1 cellular context compared by ENCODE assay signal in the genomic region with DNA sequence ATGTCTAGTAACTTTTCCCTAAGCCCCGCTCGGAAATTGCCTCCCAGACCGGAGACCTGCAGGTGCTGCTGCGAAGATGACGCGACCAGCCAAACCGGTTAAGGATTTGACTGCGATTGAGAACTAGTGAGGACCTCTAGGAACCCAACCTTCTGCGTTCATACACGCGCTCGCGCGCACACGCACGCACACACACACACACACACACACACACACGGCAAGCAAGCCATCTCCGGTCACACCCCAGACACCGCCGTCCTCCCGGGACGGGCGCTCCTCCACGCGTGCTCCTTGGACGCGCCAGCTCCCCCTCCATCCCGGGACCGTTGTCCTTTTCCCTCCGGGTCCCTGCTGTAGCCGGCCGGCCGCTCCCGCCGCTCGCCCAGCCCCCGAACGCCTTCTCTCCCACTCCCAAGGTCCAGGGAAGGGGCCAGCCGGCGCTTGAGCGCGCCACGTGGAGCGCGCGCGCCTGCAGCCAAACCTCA.
A peak's percentile ranks its signal among the peaks of the same experiment; 100 is the strongest.
TF ChIP-seq lines count a peak whose summit lies in the region.

No MANE protein-coding gene starts in this region.

TF ChIP-seq in WTC11, 78 proteins besides CTCF, POLR2A, EP300 and RAD21 (continued from another document):
- TF ChIP-seq, protein P1, sequence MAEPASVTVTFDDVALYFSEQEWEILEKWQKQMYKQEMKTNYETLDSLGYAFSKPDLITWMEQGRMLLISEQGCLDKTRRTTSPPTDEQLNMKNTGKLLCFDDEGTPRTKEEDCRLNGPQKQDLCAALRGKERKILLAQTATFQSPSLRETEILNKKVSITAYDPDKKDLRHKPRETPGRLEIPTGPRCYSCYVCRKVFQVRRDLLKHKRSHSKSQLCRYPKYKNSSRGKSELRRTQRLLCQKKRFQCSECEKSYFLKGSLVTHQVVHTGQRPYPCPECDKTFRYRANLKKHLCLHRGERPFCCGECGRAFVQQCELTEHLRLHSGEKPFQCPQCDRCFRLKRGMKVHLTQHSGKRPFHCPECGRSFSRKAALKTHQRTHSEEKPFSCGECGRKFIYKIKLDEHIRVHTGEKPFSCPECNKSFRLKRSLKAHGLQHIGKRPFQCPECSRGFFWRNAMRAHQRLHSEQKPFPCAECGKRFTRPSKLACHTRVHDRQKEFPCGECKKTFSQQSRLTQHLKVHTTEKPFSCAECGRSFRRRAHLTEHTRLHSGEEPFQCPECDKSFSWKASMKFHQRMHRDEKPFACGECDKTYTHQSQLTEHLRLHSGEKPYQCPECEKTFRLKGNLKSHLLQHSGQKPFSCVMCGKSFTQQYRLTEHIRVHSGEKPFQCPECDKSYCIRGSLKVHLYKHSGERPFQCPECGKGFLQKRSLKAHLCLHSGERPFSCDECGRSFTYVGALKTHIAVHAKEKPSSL (CRISPR knock-in tag; conservative IDR thresholded peaks at IDR 0.05) = no peak
- TF ChIP-seq SP1 (CRISPR knock-in tag; conservative IDR thresholded peaks at IDR 0.05) (peak; percentile 22; the same call in 1 of the 2 replicates), KAT7 (CRISPR knock-in tag; IDR thresholded peaks at IDR 0.05; ENCODE audit: borderline replicate concordance) (no peak), FOXK1 (CRISPR knock-in tag; IDR thresholded peaks at IDR 0.05) (peak; percentile 56; the same call in 1 of the 2 replicates), ELF4 (CRISPR knock-in tag; IDR thresholded peaks at IDR 0.05; ENCODE audit: low read depth) (no peak), ZNF416 (CRISPR knock-in tag; IDR thresholded peaks at IDR 0.05) (no peak), CREB1 (CRISPR knock-in tag; IDR thresholded peaks at IDR 0.05) (0 out of 2 replicates have a peak, but pooled peaks have one; percentile 24), ZNF263 (CRISPR knock-in tag; IDR thresholded peaks at IDR 0.05; ENCODE audit: low read depth) (0 out of 2 replicates have a peak, but pooled peaks have one; percentile 27), SMAD4 (CRISPR knock-in tag; IDR thresholded peaks at IDR 0.05) (no peak)
- TF ChIP-seq, protein P2, sequence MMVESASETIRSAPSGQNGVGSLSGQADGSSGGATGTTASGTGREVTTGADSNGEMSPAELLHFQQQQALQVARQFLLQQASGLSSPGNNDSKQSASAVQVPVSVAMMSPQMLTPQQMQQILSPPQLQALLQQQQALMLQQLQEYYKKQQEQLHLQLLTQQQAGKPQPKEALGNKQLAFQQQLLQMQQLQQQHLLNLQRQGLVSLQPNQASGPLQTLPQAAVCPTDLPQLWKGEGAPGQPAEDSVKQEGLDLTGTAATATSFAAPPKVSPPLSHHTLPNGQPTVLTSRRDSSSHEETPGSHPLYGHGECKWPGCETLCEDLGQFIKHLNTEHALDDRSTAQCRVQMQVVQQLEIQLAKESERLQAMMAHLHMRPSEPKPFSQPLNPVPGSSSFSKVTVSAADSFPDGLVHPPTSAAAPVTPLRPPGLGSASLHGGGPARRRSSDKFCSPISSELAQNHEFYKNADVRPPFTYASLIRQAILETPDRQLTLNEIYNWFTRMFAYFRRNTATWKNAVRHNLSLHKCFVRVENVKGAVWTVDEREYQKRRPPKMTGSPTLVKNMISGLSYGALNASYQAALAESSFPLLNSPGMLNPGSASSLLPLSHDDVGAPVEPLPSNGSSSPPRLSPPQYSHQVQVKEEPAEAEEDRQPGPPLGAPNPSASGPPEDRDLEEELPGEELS (CRISPR knock-in tag; IDR thresholded peaks at IDR 0.05) = peak; percentile 27; the same call in 1 of the 2 replicates
- TF ChIP-seq, protein P3, sequence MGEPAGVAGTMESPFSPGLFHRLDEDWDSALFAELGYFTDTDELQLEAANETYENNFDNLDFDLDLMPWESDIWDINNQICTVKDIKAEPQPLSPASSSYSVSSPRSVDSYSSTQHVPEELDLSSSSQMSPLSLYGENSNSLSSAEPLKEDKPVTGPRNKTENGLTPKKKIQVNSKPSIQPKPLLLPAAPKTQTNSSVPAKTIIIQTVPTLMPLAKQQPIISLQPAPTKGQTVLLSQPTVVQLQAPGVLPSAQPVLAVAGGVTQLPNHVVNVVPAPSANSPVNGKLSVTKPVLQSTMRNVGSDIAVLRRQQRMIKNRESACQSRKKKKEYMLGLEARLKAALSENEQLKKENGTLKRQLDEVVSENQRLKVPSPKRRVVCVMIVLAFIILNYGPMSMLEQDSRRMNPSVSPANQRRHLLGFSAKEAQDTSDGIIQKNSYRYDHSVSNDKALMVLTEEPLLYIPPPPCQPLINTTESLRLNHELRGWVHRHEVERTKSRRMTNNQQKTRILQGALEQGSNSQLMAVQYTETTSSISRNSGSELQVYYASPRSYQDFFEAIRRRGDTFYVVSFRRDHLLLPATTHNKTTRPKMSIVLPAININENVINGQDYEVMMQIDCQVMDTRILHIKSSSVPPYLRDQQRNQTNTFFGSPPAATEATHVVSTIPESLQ (CRISPR knock-in tag; IDR thresholded peaks at IDR 0.05) = no peak
- TF ChIP-seq, protein P4, sequence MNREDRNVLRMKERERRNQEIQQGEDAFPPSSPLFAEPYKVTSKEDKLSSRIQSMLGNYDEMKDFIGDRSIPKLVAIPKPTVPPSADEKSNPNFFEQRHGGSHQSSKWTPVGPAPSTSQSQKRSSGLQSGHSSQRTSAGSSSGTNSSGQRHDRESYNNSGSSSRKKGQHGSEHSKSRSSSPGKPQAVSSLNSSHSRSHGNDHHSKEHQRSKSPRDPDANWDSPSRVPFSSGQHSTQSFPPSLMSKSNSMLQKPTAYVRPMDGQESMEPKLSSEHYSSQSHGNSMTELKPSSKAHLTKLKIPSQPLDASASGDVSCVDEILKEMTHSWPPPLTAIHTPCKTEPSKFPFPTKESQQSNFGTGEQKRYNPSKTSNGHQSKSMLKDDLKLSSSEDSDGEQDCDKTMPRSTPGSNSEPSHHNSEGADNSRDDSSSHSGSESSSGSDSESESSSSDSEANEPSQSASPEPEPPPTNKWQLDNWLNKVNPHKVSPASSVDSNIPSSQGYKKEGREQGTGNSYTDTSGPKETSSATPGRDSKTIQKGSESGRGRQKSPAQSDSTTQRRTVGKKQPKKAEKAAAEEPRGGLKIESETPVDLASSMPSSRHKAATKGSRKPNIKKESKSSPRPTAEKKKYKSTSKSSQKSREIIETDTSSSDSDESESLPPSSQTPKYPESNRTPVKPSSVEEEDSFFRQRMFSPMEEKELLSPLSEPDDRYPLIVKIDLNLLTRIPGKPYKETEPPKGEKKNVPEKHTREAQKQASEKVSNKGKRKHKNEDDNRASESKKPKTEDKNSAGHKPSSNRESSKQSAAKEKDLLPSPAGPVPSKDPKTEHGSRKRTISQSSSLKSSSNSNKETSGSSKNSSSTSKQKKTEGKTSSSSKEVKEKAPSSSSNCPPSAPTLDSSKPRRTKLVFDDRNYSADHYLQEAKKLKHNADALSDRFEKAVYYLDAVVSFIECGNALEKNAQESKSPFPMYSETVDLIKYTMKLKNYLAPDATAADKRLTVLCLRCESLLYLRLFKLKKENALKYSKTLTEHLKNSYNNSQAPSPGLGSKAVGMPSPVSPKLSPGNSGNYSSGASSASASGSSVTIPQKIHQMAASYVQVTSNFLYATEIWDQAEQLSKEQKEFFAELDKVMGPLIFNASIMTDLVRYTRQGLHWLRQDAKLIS (CRISPR knock-in tag; IDR thresholded peaks at IDR 0.05; ENCODE audit: borderline replicate concordance) = no peak
- TF ChIP-seq, protein P5, sequence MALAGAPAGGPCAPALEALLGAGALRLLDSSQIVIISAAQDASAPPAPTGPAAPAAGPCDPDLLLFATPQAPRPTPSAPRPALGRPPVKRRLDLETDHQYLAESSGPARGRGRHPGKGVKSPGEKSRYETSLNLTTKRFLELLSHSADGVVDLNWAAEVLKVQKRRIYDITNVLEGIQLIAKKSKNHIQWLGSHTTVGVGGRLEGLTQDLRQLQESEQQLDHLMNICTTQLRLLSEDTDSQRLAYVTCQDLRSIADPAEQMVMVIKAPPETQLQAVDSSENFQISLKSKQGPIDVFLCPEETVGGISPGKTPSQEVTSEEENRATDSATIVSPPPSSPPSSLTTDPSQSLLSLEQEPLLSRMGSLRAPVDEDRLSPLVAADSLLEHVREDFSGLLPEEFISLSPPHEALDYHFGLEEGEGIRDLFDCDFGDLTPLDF (CRISPR knock-in tag; IDR thresholded peaks at IDR 0.05) = 0 out of 2 replicates have a peak, but pooled peaks have one; percentile 21
- TF ChIP-seq, protein P6, sequence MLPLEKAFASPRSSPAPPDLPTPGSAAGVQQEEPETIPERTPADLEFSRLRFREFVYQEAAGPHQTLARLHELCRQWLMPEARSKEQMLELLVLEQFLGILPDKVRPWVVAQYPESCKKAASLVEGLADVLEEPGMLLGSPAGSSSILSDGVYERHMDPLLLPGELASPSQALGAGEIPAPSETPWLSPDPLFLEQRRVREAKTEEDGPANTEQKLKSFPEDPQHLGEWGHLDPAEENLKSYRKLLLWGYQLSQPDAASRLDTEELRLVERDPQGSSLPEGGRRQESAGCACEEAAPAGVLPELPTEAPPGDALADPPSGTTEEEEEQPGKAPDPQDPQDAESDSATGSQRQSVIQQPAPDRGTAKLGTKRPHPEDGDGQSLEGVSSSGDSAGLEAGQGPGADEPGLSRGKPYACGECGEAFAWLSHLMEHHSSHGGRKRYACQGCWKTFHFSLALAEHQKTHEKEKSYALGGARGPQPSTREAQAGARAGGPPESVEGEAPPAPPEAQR (CRISPR knock-in tag; IDR thresholded peaks at IDR 0.05) = no peak
- TF ChIP-seq, protein P7, sequence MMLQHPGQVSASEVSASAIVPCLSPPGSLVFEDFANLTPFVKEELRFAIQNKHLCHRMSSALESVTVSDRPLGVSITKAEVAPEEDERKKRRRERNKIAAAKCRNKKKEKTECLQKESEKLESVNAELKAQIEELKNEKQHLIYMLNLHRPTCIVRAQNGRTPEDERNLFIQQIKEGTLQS (CRISPR knock-in tag; conservative IDR thresholded peaks at IDR 0.05) = no peak
- TF ChIP-seq, protein P8, sequence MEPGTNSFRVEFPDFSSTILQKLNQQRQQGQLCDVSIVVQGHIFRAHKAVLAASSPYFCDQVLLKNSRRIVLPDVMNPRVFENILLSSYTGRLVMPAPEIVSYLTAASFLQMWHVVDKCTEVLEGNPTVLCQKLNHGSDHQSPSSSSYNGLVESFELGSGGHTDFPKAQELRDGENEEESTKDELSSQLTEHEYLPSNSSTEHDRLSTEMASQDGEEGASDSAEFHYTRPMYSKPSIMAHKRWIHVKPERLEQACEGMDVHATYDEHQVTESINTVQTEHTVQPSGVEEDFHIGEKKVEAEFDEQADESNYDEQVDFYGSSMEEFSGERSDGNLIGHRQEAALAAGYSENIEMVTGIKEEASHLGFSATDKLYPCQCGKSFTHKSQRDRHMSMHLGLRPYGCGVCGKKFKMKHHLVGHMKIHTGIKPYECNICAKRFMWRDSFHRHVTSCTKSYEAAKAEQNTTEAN (CRISPR knock-in tag; IDR thresholded peaks at IDR 0.05) = peak; percentile 73
- TF ChIP-seq, protein P9, sequence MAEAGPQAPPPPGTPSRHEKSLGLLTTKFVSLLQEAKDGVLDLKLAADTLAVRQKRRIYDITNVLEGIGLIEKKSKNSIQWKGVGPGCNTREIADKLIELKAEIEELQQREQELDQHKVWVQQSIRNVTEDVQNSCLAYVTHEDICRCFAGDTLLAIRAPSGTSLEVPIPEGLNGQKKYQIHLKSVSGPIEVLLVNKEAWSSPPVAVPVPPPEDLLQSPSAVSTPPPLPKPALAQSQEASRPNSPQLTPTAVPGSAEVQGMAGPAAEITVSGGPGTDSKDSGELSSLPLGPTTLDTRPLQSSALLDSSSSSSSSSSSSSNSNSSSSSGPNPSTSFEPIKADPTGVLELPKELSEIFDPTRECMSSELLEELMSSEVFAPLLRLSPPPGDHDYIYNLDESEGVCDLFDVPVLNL (CRISPR knock-in tag; IDR thresholded peaks at IDR 0.05; ENCODE audit: borderline replicate concordance, low read depth) = no peak
